15 cellular contexts compared by ENCODE assay signal in genomic region chr11:83437939-83438338, GRCh38.
"Had no signal": no experiment of that assay in that cellular context is flagged by ENCODE, and none has a peak within 500 bp of the region (broad histone marks: within the 10 kb centered on the region; RNA-seq: fewer than 3 reads in every experiment).

No MANE protein-coding gene starts in this region.

- H3K79me2 ChIP-seq: hepatocyte had no signal

- H3K9me3 ChIP-seq: colonic mucosa, left lung, tibial artery, vagina had no signal

- H3K27me3 Mint-ChIP-seq: activated CD4-positive, alpha-beta memory T cell treated with anti-CD3 and anti-CD28 coated beads, Interleukin-2, amount 10 ng/mL, durations not matched to agents 7 days and 5 days; activated CD4-positive, alpha-beta T cell treated with anti-CD3 and anti-CD28 coated beads for 36 hours had no signal

- H3K27me3 ChIP-seq: colonic mucosa, hepatocyte, left lung, tibial artery, vagina had no signal

- H3K27ac Mint-ChIP-seq: activated CD4-positive, alpha-beta memory T cell treated with anti-CD3 and anti-CD28 coated beads, Interleukin-2, amount 10 ng/mL, durations not matched to agents 7 days and 5 days; activated CD4-positive, alpha-beta T cell treated with anti-CD3 and anti-CD28 coated beads for 36 hours; activated naive CD4-positive, alpha-beta T cell treated with anti-CD3 and anti-CD28 coated beads, Interleukin-2, amount 50 U/mL, for 72 hours; naive thymus-derived CD8-positive, alpha-beta T cell; stimulated activated effector memory CD8-positive, alpha-beta T cell treated with anti-CD3 and anti-CD28 coated beads, Interleukin-12 subunit alpha, Interleukin-12 subunit beta, amount 100 ng/mL, for 72 hours had no signal

- H3K4me2 ChIP-seq: hepatocyte had no signal

- H3K4me3 ChIP-seq: colonic mucosa, hepatocyte, left lung, tibial artery, vagina had no signal

- H3K36me3 Mint-ChIP-seq: activated naive CD4-positive, alpha-beta T cell treated with anti-CD3 and anti-CD28 coated beads, Interleukin-2, amount 50 U/mL, for 72 hours; naive thymus-derived CD8-positive, alpha-beta T cell; stimulated activated effector memory CD8-positive, alpha-beta T cell treated with anti-CD3 and anti-CD28 coated beads, Interleukin-12 subunit alpha, Interleukin-12 subunit beta, amount 100 ng/mL, for 72 hours had no signal

- FAIRE-seq: keratinocyte had no signal

- H3K27ac ChIP-seq: colonic mucosa, hepatocyte, left lung, tibial artery, vagina, WERI-Rb-1 had no signal

- H3K4me1 ChIP-seq: colonic mucosa, left lung, tibial artery, vagina had no signal

- H3K4me3 Mint-ChIP-seq: activated CD4-positive, alpha-beta memory T cell treated with anti-CD3 and anti-CD28 coated beads, Interleukin-2, amount 10 ng/mL, durations not matched to agents 7 days and 5 days; activated CD4-positive, alpha-beta T cell treated with anti-CD3 and anti-CD28 coated beads for 36 hours; activated T-cell treated with anti-CD3 and anti-CD28 coated beads, Interleukin-2, amount 50 U/mL, for 4 hours; naive thymus-derived CD8-positive, alpha-beta T cell; stimulated activated effector memory CD8-positive, alpha-beta T cell treated with anti-CD3 and anti-CD28 coated beads, Interleukin-12 subunit alpha, Interleukin-12 subunit beta, amount 100 ng/mL, for 72 hours had no signal

- DNase-seq: activated CD4-positive, alpha-beta memory T cell treated with anti-CD3 and anti-CD28 coated beads, Interleukin-2, amount 10 ng/mL, durations not matched to agents 7 days and 5 days; activated CD4-positive, alpha-beta T cell treated with anti-CD3 and anti-CD28 coated beads for 36 hours; activated effector memory CD4-positive, alpha-beta T cell treated with anti-CD3 and anti-CD28 coated beads, Interleukin-2, amount 50 U/mL, for 16 hours; activated T-cell treated with anti-CD3 and anti-CD28 coated beads, Interleukin-2, amount 50 U/mL, for 4 hours; colonic mucosa; left lung; naive thymus-derived CD8-positive, alpha-beta T cell; tibial artery; WERI-Rb-1 had no signal

- H3K4me1 Mint-ChIP-seq: activated CD4-positive, alpha-beta memory T cell treated with anti-CD3 and anti-CD28 coated beads, Interleukin-2, amount 10 ng/mL, durations not matched to agents 7 days and 5 days; activated CD4-positive, alpha-beta T cell treated with anti-CD3 and anti-CD28 coated beads for 36 hours; naive thymus-derived CD8-positive, alpha-beta T cell; stimulated activated effector memory CD8-positive, alpha-beta T cell treated with anti-CD3 and anti-CD28 coated beads, Interleukin-12 subunit alpha, Interleukin-12 subunit beta, amount 100 ng/mL, for 72 hours had no signal

- H2AFZ ChIP-seq: hepatocyte had no signal

- H3K9me3 Mint-ChIP-seq: activated CD4-positive, alpha-beta memory T cell treated with anti-CD3 and anti-CD28 coated beads, Interleukin-2, amount 10 ng/mL, durations not matched to agents 7 days and 5 days; activated naive CD4-positive, alpha-beta T cell treated with anti-CD3 and anti-CD28 coated beads, Interleukin-2, amount 50 U/mL, for 72 hours; activated T-cell treated with anti-CD3 and anti-CD28 coated beads, Interleukin-2, amount 50 U/mL, for 4 hours; naive thymus-derived CD8-positive, alpha-beta T cell; stimulated activated effector memory CD8-positive, alpha-beta T cell treated with anti-CD3 and anti-CD28 coated beads, Interleukin-12 subunit alpha, Interleukin-12 subunit beta, amount 100 ng/mL, for 72 hours had no signal

- ATAC-seq: activated CD4-positive, alpha-beta T cell treated with anti-CD3 and anti-CD28 coated beads for 36 hours; activated naive CD4-positive, alpha-beta T cell treated with anti-CD3 and anti-CD28 coated beads, Interleukin-2, amount 50 U/mL, for 72 hours; activated T-cell treated with anti-CD3 and anti-CD28 coated beads, Interleukin-2, amount 50 U/mL, for 4 hours; esophagus mucosa; naive thymus-derived CD8-positive, alpha-beta T cell had no signal

- H3K36me3 ChIP-seq: colonic mucosa, left lung, tibial artery, vagina, WERI-Rb-1 had no signal
